In the genomic region with DNA sequence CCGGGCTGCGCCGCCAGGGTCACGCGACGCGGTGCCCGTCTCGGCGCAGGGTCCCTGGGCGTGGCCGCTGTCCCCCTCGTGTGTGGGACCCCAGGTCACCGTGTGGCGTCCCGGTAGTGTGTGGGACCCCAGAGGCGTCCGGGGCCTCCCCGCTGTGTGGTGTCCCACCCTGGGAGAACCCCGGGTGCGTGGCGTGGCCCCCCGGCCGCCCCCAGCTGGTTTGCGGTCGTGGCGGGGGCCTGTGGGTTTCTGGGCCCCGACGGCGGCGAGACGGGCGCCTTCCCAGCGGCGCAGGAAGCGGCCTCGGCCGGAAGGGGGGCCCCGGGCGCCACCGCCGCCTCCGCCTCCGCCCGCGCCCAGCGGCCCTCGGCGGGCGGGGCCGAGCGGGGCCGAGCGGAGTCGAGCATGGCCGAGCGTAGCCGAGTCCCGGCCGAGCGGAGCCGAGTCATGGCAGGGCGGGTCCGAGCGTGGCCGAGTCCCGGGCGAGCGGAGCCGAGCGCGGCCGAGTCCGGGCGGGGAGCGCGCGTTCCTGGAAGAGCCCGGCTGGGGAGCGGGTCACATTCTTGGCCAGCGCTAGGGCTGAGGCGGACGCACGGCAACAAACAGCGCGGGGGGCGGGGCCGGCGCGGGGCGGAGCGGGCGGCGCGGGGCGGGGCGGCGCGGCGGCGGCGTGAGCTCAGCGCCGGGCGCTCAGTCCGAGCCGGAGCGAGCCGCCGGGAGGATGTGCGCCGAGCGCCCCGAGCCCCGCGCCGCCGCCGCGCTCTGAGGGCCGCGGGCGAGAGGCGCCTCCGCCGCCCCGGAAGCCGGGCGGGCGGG, we compare ENCODE assay signal across 8 cellular contexts. TPM values are rescaled to one million over a fixed set of nuclear protein-coding genes. Genes with fewer than 3 reads are reported as not detected.
A peak's percentile ranks its signal among the peaks of the same experiment; 100 is the strongest.
DNase-seq lines count a peak whose midpoint lies in the region; ATAC-seq, FAIRE-seq and TF ChIP-seq lines count a peak whose summit lies in the region.

No MANE protein-coding gene starts in this region.

- H3K4me1 ChIP-seq in adipocyte (ENCODE audit: control insufficient read depth, insufficient read depth, low read length) (peaks cover 16% of the 10 kb centered on the region), trophoblast cell (ENCODE audit: control insufficient read depth in 1 of 2, insufficient read depth in 2 of 2, low read length in 2 of 2) (peaks cover 25 to 34% of the 10 kb centered on the region in 2 experiments), tibial nerve (peaks cover 0 to 33% (median 28%) of the 10 kb centered on the region in 4 donors)

- peak overlapping the region; percentile 92 for H4K12ac ChIP-seq in trophoblast cell (ENCODE audit: low read depth, low read length)

- no CpG with 5 or more reads among the region's 130 CpGs for WGBS in trophoblast cell (ENCODE audit: extremely low coverage, insufficient coverage, insufficient read length)
- WGBS in tibial nerve, 2 donors = 0% methylated on average over 45 to 78 of the region's 130 CpGs

- peaks cover 16% of the 10 kb centered on the region for H3K79me1 ChIP-seq in trophoblast cell (ENCODE audit: low read length)

- H3K23ac ChIP-seq in trophoblast cell (ENCODE audit: low read length) = no peak overlapping the region

- H2BK120ac ChIP-seq in trophoblast cell (ENCODE audit: insufficient read depth, low read length, poor library complexity) = peak overlapping the region; percentile 99

- peak overlapping the region; percentile 99 for H3K18ac ChIP-seq in trophoblast cell (ENCODE audit: low read length)

- intact Hi-C loops in cardiac septum (cut with DNase I) = loop anchor here (2.0 kb wide), 1 partner anchor 15 kb away; no protein-coding TSS in a partner anchor

- H3K4ac ChIP-seq in trophoblast cell (ENCODE audit: low read depth, low read length) = peak overlapping the region; percentile 97

- H2BK5ac ChIP-seq in trophoblast cell (ENCODE audit: low read depth, low read length, poor library complexity) = peak overlapping the region; percentile 99

- H3K9ac ChIP-seq in adipocyte (ENCODE audit: low read length) (peak overlapping the region; percentile 98), trophoblast cell (ENCODE audit: low read length) (peak overlapping the region; percentile 96)

- H2AK5ac ChIP-seq in trophoblast cell (ENCODE audit: low read length) = peak overlapping the region; percentile 99

- H3K27ac ChIP-seq in trophoblast cell (ENCODE audit: low read depth, low read length) = peak overlapping the region; percentile 99
- H3K27ac ChIP-seq in tibial nerve = peak overlapping the region; percentile 96 to 99 (median 98)

- peak overlapping the region; percentile 95 for H3K4me2 ChIP-seq in trophoblast cell (ENCODE audit: low read length)

- peak overlapping the region; percentile 100 for H4K91ac ChIP-seq in trophoblast cell (ENCODE audit: low read depth, low read length)

- FAIRE-seq in GM12892 (lab: Jason Lieb, UNC) = peak; percentile 99

- H3K4me3 ChIP-seq in adipocyte (ENCODE audit: low read length) = peak overlapping the region; percentile 85
- peak overlapping the region; percentile 89 for H3K4me3 ChIP-seq in trophoblast cell (ENCODE audit: low read depth, low read length)
- H3K4me3 ChIP-seq in tibial nerve = peak overlapping the region; percentile 79 to 90 (median 84)

- DNase-seq in GM12892 (ENCODE audit: insufficient read length) (peak; percentile 99), NCI-H1417 (lab: John Stamatoyannopoulos, UW) (peak; percentile 91 to 99 (median 97)), SW 1271 (lab: John Stamatoyannopoulos, UW) (peak; percentile 51 to 82), adipocyte (ENCODE audit: low read depth) (peak; percentile 99), cardiac septum (ENCODE audit: low spot score) (peak; percentile 98), trophoblast cell (peak; percentile 97 to 99), tibial nerve (ENCODE audit: low spot score in 2 of 2) (peak; percentile 89 to 93)

- peak overlapping the region; percentile 100 for H3K14ac ChIP-seq in trophoblast cell (ENCODE audit: low read length)

- H2AFZ ChIP-seq in trophoblast cell (ENCODE audit: insufficient read depth, low read length, poor library complexity) = peak overlapping the region; percentile 97

- no peak overlapping the region for H2BK12ac ChIP-seq in trophoblast cell (ENCODE audit: low read length)

- H3K27me3 ChIP-seq in adipocyte (replicated peaks; ENCODE audit: control insufficient read depth, insufficient read depth, low read length) = no peaks in the 10 kb centered on the region
- H3K27me3 ChIP-seq in trophoblast cell (ENCODE audit: insufficient read depth, low read length) = no peaks in the 10 kb centered on the region
- H3K27me3 ChIP-seq in tibial nerve = no peaks in the 10 kb centered on the region

- TF ChIP-seq POLR2A in GM12892 (IDR thresholded peaks at IDR 0.05; ENCODE audit: low read depth, low read length) (no peak; the same call in 1 of the 2 replicates), tibial nerve (IDR thresholded peaks at IDR 0.05) (peak; percentile 87 to 95)

- peaks cover 47% of the 10 kb centered on the region for H3K79me2 ChIP-seq in trophoblast cell (ENCODE audit: control insufficient read depth, insufficient read depth, low read length, poor library complexity)

- peak overlapping the region; percentile 99 for H4K8ac ChIP-seq in trophoblast cell (ENCODE audit: low read depth, low read length)

- ATAC-seq in HG02763 (IDR thresholded peaks at IDR 0.05; ENCODE audit: unreplicated experiment) = peak; percentile 85

- TF ChIP-seq CTCF in tibial nerve (IDR thresholded peaks at IDR 0.05) = peak in 2 of 5 experiments; percentile 74 to 77

- H3K9me3 ChIP-seq in adipocyte (ENCODE audit: control insufficient read depth, low read length) (no peaks in the 10 kb centered on the region), trophoblast cell (ENCODE audit: insufficient read depth, low read depth, low read length) (peaks cover 2% of the 10 kb centered on the region), tibial nerve (no peaks in the 10 kb centered on the region)

- H3K36me3 ChIP-seq in adipocyte (ENCODE audit: control insufficient read depth, insufficient read depth, low read length, severe bottlenecking) (no peaks in the 10 kb centered on the region), trophoblast cell (ENCODE audit: control insufficient read depth in 1 of 2, insufficient read depth in 2 of 2, low read length in 2 of 2) (peaks cover under 1 to 5% of the 10 kb centered on the region in 2 experiments), tibial nerve (no peaks in the 10 kb centered on the region)

- TF ChIP-seq EP300 in tibial nerve (IDR thresholded peaks at IDR 0.05) = peak in 1 of 2 donors; percentile 68

RNA-seq across cellular contexts. Expression of a gene that starts 0.6 kb away (rescaled TPM):
- 2.0 TPM for polyA plus RNA-seq in GM12892 (2012; ENCODE audit: missing spikeins)
- total RNA-seq in cardiac septum = 39.9 TPM
- polyA plus RNA-seq in trophoblast cell (2013) = 73.3 and 73.7 TPM in 2 replicates
- total RNA-seq in tibial nerve = 100 to 1,000 TPM in 1 of 4 donors, 10 to 100 TPM in 3; 62.8 to 100 (median 72.2) TPM

RNA-seq across cellular contexts. Expression of a gene that starts 33.0 kb away (rescaled TPM):
- 4.9 TPM for polyA plus RNA-seq in GM12892 (2012; ENCODE audit: missing spikeins)
- 40.5 TPM for total RNA-seq in cardiac septum
- 85.8 and 86.1 TPM in 2 replicates for polyA plus RNA-seq in trophoblast cell (2013)
- total RNA-seq in tibial nerve = 10 to 100 TPM; 32.8 to 60.9 (median 47.3) TPM

Comparison
In these comparisons a context has a peak if more than half of its experiments do, and no peak if none do; other contexts are left out.
1. Peak in every context shown above with its lines: DNase-seq, ATAC-seq, H3K4me3 ChIP-seq and H3K27ac ChIP-seq.